In the genomic region with DNA sequence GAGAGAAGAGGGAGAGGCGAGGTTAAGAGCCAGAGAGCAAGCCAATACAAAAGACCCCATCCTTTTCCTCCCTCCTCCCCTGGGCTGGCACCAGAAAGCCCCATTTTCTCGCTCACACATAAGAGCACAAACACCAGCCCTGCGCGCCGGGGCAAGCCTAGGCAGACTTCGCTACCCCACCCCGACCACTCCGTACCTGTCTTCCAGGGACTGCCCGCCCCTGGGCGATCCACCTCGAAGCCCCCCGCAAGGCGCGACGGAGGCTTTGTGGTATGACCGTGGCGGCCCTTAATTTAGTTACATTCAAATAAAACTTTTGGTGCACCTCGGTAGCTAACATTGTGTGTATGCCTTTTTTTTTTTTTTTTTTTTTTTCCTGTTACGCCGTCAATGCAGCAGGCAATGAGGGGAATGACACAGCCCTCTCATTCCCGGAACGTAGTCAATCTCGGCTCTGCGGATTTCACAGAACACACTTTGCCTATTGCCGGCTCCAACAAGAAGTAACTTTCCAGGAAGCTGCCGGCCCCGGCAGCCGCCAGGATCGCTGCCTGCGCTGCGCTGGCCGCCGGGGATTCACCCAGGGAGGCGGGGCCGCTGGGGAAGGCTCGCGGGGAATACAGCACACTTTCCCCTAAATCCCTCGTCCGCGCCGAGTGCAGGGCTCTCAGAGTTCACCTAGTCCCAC, we compare ENCODE assay signal across 9 cellular contexts. TPM values are rescaled to one million over a fixed set of nuclear protein-coding genes. Genes with fewer than 3 reads are reported as not detected.
DNase-seq lines count a peak whose midpoint lies in the region; ATAC-seq and TF ChIP-seq lines count a peak whose summit lies in the region.
"Had no signal": no experiment of that assay in that cellular context is flagged by ENCODE, and none has a peak within 500 bp of the region (broad histone marks: within the 10 kb centered on the region; RNA-seq: fewer than 3 reads in every experiment).

No MANE protein-coding gene starts in this region.

- peaks cover 87% of the 10 kb centered on the region for H3K79me2 ChIP-seq in Karpas-422 (ENCODE audit: low read length)

- no peaks in the 10 kb centered on the region for H3K9me2 ChIP-seq in Karpas-422 (replicated peaks; ENCODE audit: insufficient read depth, low read length)

- peak overlapping the region; percentile 93 for H3K4me2 ChIP-seq in Karpas-422 (ENCODE audit: low read depth, low read length, poor library complexity, severe bottlenecking)

- peaks cover 0 to 9% (median 3%) of the 10 kb centered on the region in 3 donors for H3K27me3 Mint-ChIP-seq in CD14-positive monocyte (ENCODE audit: low read depth in 3 of 3)
- H3K27me3 Mint-ChIP-seq in mesothelial cell of epicardium (ENCODE audit: low read depth) = peaks cover 2% of the 10 kb centered on the region

- peaks cover 76% of the 10 kb centered on the region for H3K36me3 ChIP-seq in Karpas-422 (ENCODE audit: insufficient read depth, low read length)

- H3K4me3 Mint-ChIP-seq in CD14-positive monocyte (peak overlapping the region; percentile 95 to 100), mesothelial cell of epicardium (peak overlapping the region; percentile 95)

- peaks cover 50 to 55% of the 10 kb centered on the region in 2 donors for H3K36me3 Mint-ChIP-seq in CD14-positive monocyte
- peaks cover 7% of the 10 kb centered on the region for H3K36me3 Mint-ChIP-seq in mesothelial cell of epicardium

- H3K4me1 Mint-ChIP-seq in CD14-positive monocyte = peaks cover 45% of the 10 kb centered on the region
- peaks cover 42% of the 10 kb centered on the region for H3K4me1 Mint-ChIP-seq in mesothelial cell of epicardium

- H3K27me3 ChIP-seq in Karpas-422 (ENCODE audit: low read length) = no peaks in the 10 kb centered on the region

- ATAC-seq in HG03280 (IDR thresholded peaks at IDR 0.05; ENCODE audit: unreplicated experiment) = no peak

- H3K9me3 Mint-ChIP-seq in CD14-positive monocyte (peaks cover 0 to 2% (median 0%) of the 10 kb centered on the region in 7 donors), mesothelial cell of epicardium (no peaks in the 10 kb centered on the region)

- peak; percentile 56 for DNase-seq in CD14-positive monocyte (ENCODE audit: low spot score)
- peak; percentile 74 for DNase-seq in Karpas-422
- DNase-seq in activated CD8-positive, alpha-beta memory T cell treated with anti-CD3 and anti-CD28 coated beads, Interleukin-2, amount 50 U/mL, for 4 hours = peak; percentile 39
- peak; percentile 84 for DNase-seq in epithelial cell of esophagus (ENCODE audit: low read depth)
- peak in 1 of 2 experiments; percentile 68 for DNase-seq in mesothelial cell of epicardium (ENCODE audit: low spot score in 2 of 2, unreplicated experiment in 2 of 2)
- peak in 4 of 6 experiments; percentile 11 to 30 (median 21) for DNase-seq in stimulated activated naive CD4-positive, alpha-beta T cell (lab: John Stamatoyannopoulos, UW)
- DNase-seq in NCI-H2196 (lab: John Stamatoyannopoulos, UW; ENCODE audit: unreplicated experiment) = no peak

- peak overlapping the region; percentile 98 for H3K27ac ChIP-seq in Karpas-422 (ENCODE audit: low read length)

- intact Hi-C loops in CD14-positive monocyte (cut with micrococcal nuclease) = loop anchor here (2.0 to 10.0 kb wide), 2 partner anchors 1087 to 1215 kb away; no protein-coding TSS in a partner anchor

- H3K9ac ChIP-seq in Karpas-422 (ENCODE audit: low read length) = peak overlapping the region; percentile 97

- peak overlapping the region; percentile 99 to 100 (median 100) for H3K27ac Mint-ChIP-seq in CD14-positive monocyte
- H3K27ac Mint-ChIP-seq in mesothelial cell of epicardium = peak overlapping the region; percentile 98

- H3K4me3 ChIP-seq in Karpas-422 (ENCODE audit: low read length) (peak overlapping the region; percentile 85; the same call in 1 of the 2 replicates), epithelial cell of esophagus (ENCODE audit: low read length) (peak overlapping the region; percentile 69)

- H3K9me3 ChIP-seq in Karpas-422 (ENCODE audit: low read length) = no peaks in the 10 kb centered on the region

- H2AFZ ChIP-seq in Karpas-422 (ENCODE audit: low read length) = no peak overlapping the region

- H3K4me1 ChIP-seq in Karpas-422 (ENCODE audit: low read length) = peaks cover 98% of the 10 kb centered on the region

- peaks cover 89% of the 10 kb centered on the region for H4K20me1 ChIP-seq in Karpas-422 (ENCODE audit: insufficient read depth, low read depth, low read length)

- TF ChIP-seq CTCF in CD14-positive monocyte (IDR thresholded peaks at IDR 0.05) (no peak), epithelial cell of esophagus (IDR thresholded peaks at IDR 0.05; ENCODE audit: insufficient read depth, low read depth, low read length, missing control alignments) (peak; percentile 11), mesothelial cell of epicardium (IDR thresholded peaks at IDR 0.05; ENCODE audit: unreplicated experiment) (no peak)

RNA-seq across cellular contexts. Expression of gene BCL6, which starts 7.7 kb away (rescaled TPM):
- 10 to 100 TPM; 33.2 to 34.9 TPM for polyA plus RNA-seq in CD14-positive monocyte
- 488 and 569 TPM in 2 replicates for total RNA-seq in Karpas-422 (2014; rRNA removed; shearing (Covaris generic); ENCODE audit: low replicate concordance)
- 29.2 to 32.7 TPM (median 30.6 TPM) in 3 replicates for total RNA-seq in mesothelial cell of epicardium

RNA-seq across cellular contexts. Expression of gene RTP2, which starts 35.2 kb away (rescaled TPM):
- polyA plus RNA-seq in CD14-positive monocyte = not detected
- total RNA-seq in Karpas-422 (2014; rRNA removed; shearing (Covaris generic); ENCODE audit: low replicate concordance) = not detected in 2 replicates
- total RNA-seq in mesothelial cell of epicardium = not detected in 3 replicates
- total RNA-seq: subcutaneous adipose tissue had no signal

Comparison
In these comparisons a context has a peak if more than half of its experiments do, and no peak if none do; other contexts are left out.
1. RNA of gene BCL6, which starts 7.7 kb away (total RNA-seq): 488 to 569 TPM in Karpas-422; 29.2 to 32.7 TPM in mesothelial cell of epicardium; every median in the first group is over 10 times any median in the second.